ENCODE assay signal across 9 cellular contexts in the genomic region with DNA sequence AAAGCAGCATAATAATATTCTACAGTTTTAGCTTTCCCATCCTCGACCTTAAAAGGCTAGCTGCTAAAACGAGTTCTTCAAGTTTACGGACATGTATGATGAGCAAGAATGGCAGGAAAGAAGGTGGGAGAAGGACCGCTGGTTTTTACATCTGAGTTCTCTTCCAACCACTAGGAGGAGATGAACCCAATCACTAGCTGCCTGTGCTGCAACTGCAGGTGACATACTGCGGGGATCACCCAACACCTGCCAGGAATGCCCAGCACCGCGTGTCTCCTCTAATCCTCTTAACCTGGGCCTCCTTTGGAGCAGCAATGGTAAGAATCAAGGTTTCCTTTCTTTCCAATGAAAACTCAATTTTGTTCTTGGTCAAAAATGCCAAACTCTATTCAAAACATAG. TPM values are rescaled to one million over a fixed set of nuclear protein-coding genes. Genes with fewer than 3 reads are reported as not detected.
DNase-seq lines count a peak whose midpoint lies in the region; ATAC-seq lines count a peak whose summit lies in the region.
"Had no signal": no experiment of that assay in that cellular context is flagged by ENCODE, and none has a peak within 500 bp of the region (broad histone marks: within the 10 kb centered on the region; RNA-seq: fewer than 3 reads in every experiment).

No MANE protein-coding gene starts in this region.

- H3K27me3 Mint-ChIP-seq in naive thymus-derived CD8-positive, alpha-beta T cell, result no peaks in the 10 kb centered on the region
- H3K27me3 Mint-ChIP-seq: IgD-negative memory B cell had no signal

- ATAC-seq in naive thymus-derived CD8-positive, alpha-beta T cell, result peak; percentile 49 to 58

- H3K27ac Mint-ChIP-seq in naive thymus-derived CD8-positive, alpha-beta T cell, result no peak overlapping the region

- H3K4me3 Mint-ChIP-seq in naive thymus-derived CD8-positive, alpha-beta T cell, result no peak overlapping the region
- H3K4me3 Mint-ChIP-seq: IgD-negative memory B cell had no signal

- no peaks in the 10 kb centered on the region for H3K4me1 Mint-ChIP-seq in naive thymus-derived CD8-positive, alpha-beta T cell

- POLR2A ChIA-PET in naive thymus-derived CD8-positive, alpha-beta T cell (lab: Charles Lee), result no interaction called here

- DNase-seq in ELF-1 (ENCODE audit: low read depth, low spot score), result peak; percentile 62
- DNase-seq in Kasumi-1 (lab: John Stamatoyannopoulos, UW), result peak; percentile 17 to 31
- DNase-seq in cerebellar cortex (ENCODE audit: low spot score), result peak; percentile 72
- peak in 1 of 10 donors; percentile 21 for DNase-seq in naive thymus-derived CD8-positive, alpha-beta T cell
- no peak for DNase-seq in activated T-cell treated with anti-CD3 and anti-CD28 coated beads for 4 hours
- DNase-seq in T-helper 9 cell, result no peak
- no peak for DNase-seq in LoVo (ENCODE audit: low spot score)
- no peak for DNase-seq in cardiac septum (ENCODE audit: low spot score)

- no peaks in the 10 kb centered on the region for H3K9me3 Mint-ChIP-seq in naive thymus-derived CD8-positive, alpha-beta T cell
- H3K9me3 Mint-ChIP-seq: IgD-negative memory B cell had no signal

- H3K36me3 Mint-ChIP-seq in naive thymus-derived CD8-positive, alpha-beta T cell, result peaks cover 3 to 39% (median 10%) of the 10 kb centered on the region in 3 donors

- intact Hi-C loops in cardiac septum (cut with DNase I), result no loop called here

RNA-seq across cellular contexts. Expression of a gene that starts 23.5 kb away (rescaled TPM):
- total RNA-seq in naive thymus-derived CD8-positive, alpha-beta T cell, result 10 to 100 TPM; 21.5 to 25.1 TPM
- polyA plus RNA-seq in naive thymus-derived CD8-positive, alpha-beta T cell, result 10 to 100 TPM; 27.6 to 40.5 (median 29.4) TPM
- total RNA-seq in cardiac septum, result 8.7 TPM

Comparison
In these comparisons a context has a peak if more than half of its experiments do, and no peak if none do; other contexts are left out.
1. DNase-seq: peak in ELF-1 (single experiment), Kasumi-1 (2 of 2) and cerebellar cortex (single experiment); none in activated T-cell treated with anti-CD3 and anti-CD28 coated beads for 4 hours (single experiment), T-helper 9 cell (single experiment), LoVo (single experiment) and cardiac septum (single experiment).